Comparison of ENCODE assay signal across 20 cellular contexts in genomic region chr1:67651031-67651430, GRCh38.
"Had no signal": no experiment of that assay in that cellular context is flagged by ENCODE, and none has a peak within 500 bp of the region (broad histone marks: within the 10 kb centered on the region; RNA-seq: fewer than 3 reads in every experiment).

No MANE protein-coding gene starts in this region.

- H3K27me3 ChIP-seq: foreskin keratinocyte, pancreas, stomach, transverse colon had no signal

- H3K9me3 Mint-ChIP-seq: effector memory CD8-positive, alpha-beta T cell; immature natural killer cell; memory B cell; natural killer cell treated with Interleukin-12 subunit alpha and Interleukin-12 subunit beta and Interleukin-15 and Interleukin-18, amount 100 ng/mL, for 72 hours had no signal

- H3K36me3 Mint-ChIP-seq: immature natural killer cell; memory B cell; natural killer cell treated with Interleukin-12 subunit alpha and Interleukin-12 subunit beta and Interleukin-15 and Interleukin-18, amount 100 ng/mL, for 72 hours had no signal

- H3K4me1 ChIP-seq: foreskin keratinocyte had no signal

- DNase-seq: effector memory CD8-positive, alpha-beta T cell; foreskin keratinocyte; immature natural killer cell; left cardiac atrium; left ventricle myocardium inferior; lower lobe of right lung; midbrain; occipital lobe; pancreas; right cardiac atrium; small intestine; stimulated activated CD4-positive, alpha-beta T cell treated with anti-CD3 and anti-CD28 coated beads, Interleukin-12 subunit alpha, Interleukin-12 subunit beta, amount 100 ng/mL, for 4 hours; stimulated activated naive CD4-positive, alpha-beta T cell; stomach; substantia nigra; transverse colon had no signal

- H3K36me3 ChIP-seq: left ventricle myocardium inferior, lower lobe of right lung, pancreas, stomach, thoracic aorta, transverse colon had no signal

- H3K27ac Mint-ChIP-seq: effector memory CD8-positive, alpha-beta T cell; immature natural killer cell; memory B cell; natural killer cell treated with Interleukin-12 subunit alpha and Interleukin-12 subunit beta and Interleukin-15 and Interleukin-18, amount 100 ng/mL, for 72 hours; progenitor cell of endocrine pancreas had no signal

- H3K4me1 Mint-ChIP-seq: immature natural killer cell, memory B cell had no signal

- ATAC-seq: effector memory CD8-positive, alpha-beta T cell; foreskin keratinocyte; left cardiac atrium; lower lobe of right lung; natural killer cell treated with Interleukin-12 subunit alpha and Interleukin-12 subunit beta and Interleukin-15 and Interleukin-18, amount 100 ng/mL, for 72 hours; pancreas; right cardiac atrium had no signal

- H3K4me3 ChIP-seq: left ventricle myocardium inferior, lower lobe of right lung, pancreas, stomach, thoracic aorta, transverse colon had no signal

- H3K27me3 Mint-ChIP-seq: memory B cell had no signal

- H3K9me3 ChIP-seq: left ventricle myocardium inferior, lower lobe of right lung, pancreas, stomach, thoracic aorta, transverse colon had no signal

- H3K27ac ChIP-seq: foreskin keratinocyte, left ventricle myocardium inferior, lower lobe of right lung, pancreas, stomach, thoracic aorta, transverse colon had no signal

- H3K4me3 Mint-ChIP-seq: effector memory CD8-positive, alpha-beta T cell; immature natural killer cell; memory B cell; natural killer cell treated with Interleukin-12 subunit alpha and Interleukin-12 subunit beta and Interleukin-15 and Interleukin-18, amount 100 ng/mL, for 72 hours had no signal
